In the genomic region with DNA sequence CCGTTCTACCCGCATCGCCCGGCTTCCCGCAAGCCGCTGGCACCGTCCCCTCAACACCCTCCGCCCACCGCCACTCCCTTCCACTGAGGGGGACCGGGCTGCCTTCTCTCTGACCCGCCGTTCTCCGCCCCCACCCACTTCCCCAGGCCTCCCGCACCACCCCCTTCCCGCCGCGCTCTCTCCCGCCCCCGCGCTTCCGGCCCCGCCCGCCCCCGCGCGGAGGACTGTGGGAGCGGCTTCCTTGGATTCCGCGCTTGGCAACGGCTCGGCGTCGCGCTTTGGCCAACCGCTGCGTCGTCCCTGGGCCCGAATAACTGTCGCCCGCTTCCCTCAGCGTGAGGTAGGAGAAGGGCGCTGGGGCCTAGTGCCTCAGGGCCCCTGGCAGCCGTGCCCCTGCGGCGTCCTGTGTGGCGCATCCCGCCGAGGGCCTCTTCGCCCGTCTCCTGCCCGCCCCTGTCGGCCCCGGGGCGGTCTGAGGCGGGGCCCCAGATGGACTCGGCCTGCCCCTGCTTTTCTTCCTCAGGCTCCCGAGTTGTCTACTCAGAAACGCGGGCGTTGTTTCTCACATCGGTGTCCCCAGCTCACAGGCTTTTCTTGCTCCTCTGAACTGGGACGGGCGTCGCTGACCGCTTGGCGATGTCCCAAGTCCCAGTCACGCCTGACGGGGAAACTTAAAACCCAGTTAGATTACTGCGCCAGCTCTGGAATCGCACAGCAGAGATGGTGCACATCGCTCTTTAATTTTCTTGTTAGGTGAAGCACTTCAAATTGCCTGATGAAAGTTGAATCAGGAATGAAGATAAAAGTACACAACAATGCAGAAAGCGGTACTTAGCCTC, we compare ENCODE assay signal across 8 cellular contexts. TPM values are rescaled to one million over a fixed set of nuclear protein-coding genes. Genes with fewer than 3 reads are reported as not detected.
DNase-seq lines count a peak whose midpoint lies in the region; ATAC-seq lines count a peak whose summit lies in the region.

A gene with protein sequence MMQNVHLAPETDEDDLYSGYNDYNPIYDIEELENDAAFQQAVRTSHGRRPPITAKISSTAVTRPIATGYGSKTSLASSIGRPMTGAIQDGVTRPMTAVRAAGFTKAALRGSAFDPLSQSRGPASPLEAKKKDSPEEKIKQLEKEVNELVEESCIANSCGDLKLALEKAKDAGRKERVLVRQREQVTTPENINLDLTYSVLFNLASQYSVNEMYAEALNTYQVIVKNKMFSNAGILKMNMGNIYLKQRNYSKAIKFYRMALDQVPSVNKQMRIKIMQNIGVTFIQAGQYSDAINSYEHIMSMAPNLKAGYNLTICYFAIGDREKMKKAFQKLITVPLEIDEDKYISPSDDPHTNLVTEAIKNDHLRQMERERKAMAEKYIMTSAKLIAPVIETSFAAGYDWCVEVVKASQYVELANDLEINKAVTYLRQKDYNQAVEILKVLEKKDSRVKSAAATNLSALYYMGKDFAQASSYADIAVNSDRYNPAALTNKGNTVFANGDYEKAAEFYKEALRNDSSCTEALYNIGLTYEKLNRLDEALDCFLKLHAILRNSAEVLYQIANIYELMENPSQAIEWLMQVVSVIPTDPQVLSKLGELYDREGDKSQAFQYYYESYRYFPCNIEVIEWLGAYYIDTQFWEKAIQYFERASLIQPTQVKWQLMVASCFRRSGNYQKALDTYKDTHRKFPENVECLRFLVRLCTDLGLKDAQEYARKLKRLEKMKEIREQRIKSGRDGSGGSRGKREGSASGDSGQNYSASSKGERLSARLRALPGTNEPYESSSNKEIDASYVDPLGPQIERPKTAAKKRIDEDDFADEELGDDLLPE (plus strand): TSS at position 241 of the 839 bp plus-strand sequence. CDS start 7,229 bp downstream, outside the sequence.

- DNase-seq in NCI-H2029 treated with DMSO at 0.1 percent for 48 hours (lab: John Stamatoyannopoulos, UW) = peak; percentile 12
- DNase-seq in T1000 (lab: John Stamatoyannopoulos, UW) = peak; percentile 93
- peak; percentile 95 for DNase-seq in astrocyte of the hippocampus (ENCODE audit: low read depth, low spot score)
- peak; percentile 73 to 95 (median 88) for DNase-seq in hypothalamus (lab: John Stamatoyannopoulos, UW)
- peak; percentile 95 for DNase-seq in retina
- peak; percentile 95 to 97 for DNase-seq in aorta

- peaks cover 0 to 3% of the 10 kb centered on the region in 2 donors for H3K4me1 ChIP-seq in aorta (ENCODE audit: control insufficient read depth in 1 of 2, insufficient read depth in 2 of 2, low read length in 2 of 2)

- peak; percentile 87 for ATAC-seq in GM18511 (IDR thresholded peaks at IDR 0.05; ENCODE audit: unreplicated experiment)
- peak; percentile 76 for ATAC-seq in HG02973 (IDR thresholded peaks at IDR 0.05; ENCODE audit: unreplicated experiment)
- peak; percentile 99 for ATAC-seq in aorta (ENCODE audit: low FRiP score)

- H3K4me3 ChIP-seq in aorta (ENCODE audit: low read length in 2 of 2) = peak within 1 kb of the TSS; percentile 59 to 89

- no peaks in the 10 kb centered on the region for H3K9me3 ChIP-seq in aorta (ENCODE audit: control insufficient read depth, low read length)

- WGBS in aorta, 2 donors = 0 to 1% methylated on average over 45 to 72 of the region's 72 CpGs

- no peaks in the 10 kb centered on the region for H3K36me3 ChIP-seq in aorta (ENCODE audit: control insufficient read depth in 1 of 2, insufficient read depth in 2 of 2, low read length in 1 of 2)

- intact Hi-C loops in aorta (cut with DNase I) = loop anchor here (5.0 to 10.0 kb wide), 4 partner anchors 40 to 205 kb away; partner anchors contain the start of genes CRYL1 (in 2 of the 2), EEF1AKMT1 (in 1 of the 2) and IL17D (in 1 of the 2)

- no peaks in the 10 kb centered on the region for H3K27me3 ChIP-seq in aorta (ENCODE audit: control insufficient read depth in 1 of 2, insufficient read depth in 2 of 2, low read length in 1 of 2)

- peak within 1 kb of the TSS; percentile 94 to 95 for H3K27ac ChIP-seq in aorta (ENCODE audit: low read depth in 1 of 2, low read length in 2 of 2)

RNA-seq across cellular contexts. Expression of the gene that starts here (rescaled TPM):
- total RNA-seq in aorta = 10 to 100 TPM; 12.9 to 19.1 TPM
- 10 to 100 TPM in 1 of 2 donors, 1 to 10 TPM in 1; 3.4 to 13.1 TPM for polyA plus RNA-seq in aorta

Comparison
In these comparisons a context has a peak if more than half of its experiments do, and no peak if none do; other contexts are left out.
1. Peak in every context shown above with its lines: DNase-seq, ATAC-seq, H3K4me3 ChIP-seq and H3K27ac ChIP-seq.
2. DNase-seq: peak in every context shown above with its lines; median percentile 96 in aorta; 95 in astrocyte of the hippocampus; 95 in retina; 93 in T1000; 88 in hypothalamus; 12 in NCI-H2029 treated with DMSO at 0.1 percent for 48 hours.